ENCODE assay signal across 8 cellular contexts in the genomic region with DNA sequence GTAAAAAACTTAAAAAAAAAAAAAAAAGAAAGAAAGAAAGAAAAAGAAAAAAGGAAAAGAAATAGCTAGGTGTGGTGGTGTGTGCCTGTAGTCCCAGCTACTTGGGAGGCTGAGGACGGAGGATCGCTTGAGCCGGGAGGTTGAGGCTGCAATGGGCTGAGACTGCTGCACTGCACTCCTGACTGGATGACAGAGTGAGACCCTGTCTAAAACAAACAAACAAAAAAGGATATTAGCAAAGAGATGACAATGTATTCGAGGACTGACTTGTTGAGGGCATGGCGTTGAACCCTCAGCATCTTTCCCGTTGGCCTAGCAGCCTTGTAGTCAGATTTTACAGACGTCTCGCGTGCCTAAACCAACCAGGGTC. TPM values are rescaled to one million over a fixed set of nuclear protein-coding genes. Genes with fewer than 3 reads are reported as not detected.
DNase-seq lines count a peak whose midpoint lies in the region; ATAC-seq and TF ChIP-seq lines count a peak whose summit lies in the region.

No MANE protein-coding gene starts in this region.

- TF ChIP-seq CTCF in HCT116 (IDR thresholded peaks at IDR 0.05 in 2 of 3, conservative IDR thresholded peaks at IDR 0.05 in 1 of 3; ENCODE audit: borderline replicate concordance in 1 of 3, insufficient read depth in 1 of 3, low read depth in 2 of 3, low read length in 2 of 3) (no peak), smooth muscle cell (IDR thresholded peaks at IDR 0.05; ENCODE audit: borderline replicate concordance, insufficient read depth, poor library complexity, severe bottlenecking) (no peak)

- TSS peak; percentile 67 for BruUV-seq in HCT116 (replicated peaks; lab: Mats Ljungman, UMichigan)

- peak overlapping the region; percentile 78 for H3K4me3 Mint-ChIP-seq in activated CD8-positive, alpha-beta T cell treated with anti-CD3 and anti-CD28 coated beads, Interleukin-2, amount 10 ng/mL, durations not matched to agents 7 days and 5 days

- TF ChIP-seq RAD21 in HCT116 (IDR thresholded peaks at IDR 0.05; ENCODE audit: low read depth), result no peak

- H4K20me1 ChIP-seq in HCT116 (ENCODE audit: insufficient read depth) (no peaks in the 10 kb centered on the region), smooth muscle cell (ENCODE audit: low read depth) (no peaks in the 10 kb centered on the region)

- RAD21 ChIA-PET in HCT116 (lab: Charles Lee; ENCODE audit: low non-redundant PET in 1 of 2, low total read pairs in 2 of 2, uncharacterized antibody in 2 of 2, unreplicated experiment in 2 of 2), result no interaction called here

- ATAC-seq in HCT116, result no peak
- ATAC-seq in activated CD8-positive, alpha-beta T cell treated with anti-CD3 and anti-CD28 coated beads, Interleukin-2, amount 10 ng/mL, durations not matched to agents 7 days and 5 days, result no peak
- no peak for ATAC-seq in GM19395 (IDR thresholded peaks at IDR 0.05; ENCODE audit: unreplicated experiment)
- no peak for ATAC-seq in HG03025 (IDR thresholded peaks at IDR 0.05; ENCODE audit: low FRiP score, unreplicated experiment)

- H3K4me3 ChIP-seq in HCT116 (replicated peaks in 1 of 2; ENCODE audit: low read depth in 1 of 2, low read length in 2 of 2) (peak overlapping the region; percentile 72 to 79), iPS DF 6.9 (ENCODE audit: low read length) (peak overlapping the region; percentile 46; the same call in 1 of the 2 replicates), smooth muscle cell (peak overlapping the region; percentile 69)

- H3K9ac ChIP-seq in HCT116 (ENCODE audit: low read length) (peak overlapping the region; percentile 84), smooth muscle cell (ENCODE audit: low read depth) (peak overlapping the region; percentile 44)

- peaks cover 23% of the 10 kb centered on the region for H3K4me1 Mint-ChIP-seq in activated CD8-positive, alpha-beta T cell treated with anti-CD3 and anti-CD28 coated beads, Interleukin-2, amount 10 ng/mL, durations not matched to agents 7 days and 5 days (ENCODE audit: low read depth)

- H3K27me3 ChIP-seq in HCT116 (ENCODE audit: insufficient read depth, low read length), result no peaks in the 10 kb centered on the region
- H3K27me3 ChIP-seq in iPS DF 6.9 (ENCODE audit: control insufficient read depth, insufficient read depth, low read length), result no peaks in the 10 kb centered on the region
- H3K27me3 ChIP-seq in smooth muscle cell (ENCODE audit: low read depth), result no peaks in the 10 kb centered on the region

- H3K36me3 Mint-ChIP-seq in activated CD8-positive, alpha-beta T cell treated with anti-CD3 and anti-CD28 coated beads, Interleukin-2, amount 10 ng/mL, durations not matched to agents 7 days and 5 days (ENCODE audit: low read depth), result peaks cover 4% of the 10 kb centered on the region

- H3K79me2 ChIP-seq in HCT116 (ENCODE audit: insufficient read depth, low read length) (peaks cover 11% of the 10 kb centered on the region; the same call in 1 of the 2 replicates), smooth muscle cell (ENCODE audit: low read depth) (no peaks in the 10 kb centered on the region)

- H3K4me2 ChIP-seq in HCT116 (ENCODE audit: low read length) (peak overlapping the region; percentile 82), smooth muscle cell (peak overlapping the region; percentile 90)

- H3K27ac ChIP-seq in HCT116 (ENCODE audit: low read depth, low read length) (peak overlapping the region; percentile 79; the same call in 1 of the 2 replicates), iPS DF 6.9 (ENCODE audit: low read length) (no peak overlapping the region), smooth muscle cell (ENCODE audit: low read depth) (no peak overlapping the region)

- DNase-seq in HCT116 (ENCODE audit: low read depth, low spot score) (no peak), iPS DF 6.9 (ENCODE audit: low read depth, low spot score) (no peak), smooth muscle cell (lab: John Stamatoyannopoulos, UW; ENCODE audit: unreplicated experiment) (no peak), NCI-H524 (lab: John Stamatoyannopoulos, UW) (no peak)
- DNase-seq in activated CD8-positive, alpha-beta T cell treated with anti-CD3 and anti-CD28 coated beads, Interleukin-2, amount 10 ng/mL, durations not matched to agents 7 days and 5 days, result no peak
- no peak for DNase-seq in stimulated activated CD4-positive, alpha-beta T cell treated with anti-CD3 and anti-CD28 coated beads, Interleukin-2, amount 100 ng/mL, for 24 hours

- H3K36me3 ChIP-seq in HCT116 (ENCODE audit: control insufficient read depth in 1 of 2, insufficient read depth in 2 of 2, low read length in 2 of 2), result no peaks in the 10 kb centered on the region
- H3K36me3 ChIP-seq in iPS DF 6.9 (ENCODE audit: control insufficient read depth, insufficient read depth, low read length), result no peaks in the 10 kb centered on the region
- H3K36me3 ChIP-seq in smooth muscle cell (ENCODE audit: low read depth), result no peaks in the 10 kb centered on the region

- H3K9me2 ChIP-seq in HCT116 (ENCODE audit: insufficient read depth), result no peaks in the 10 kb centered on the region

- peaks cover 7 to 18% of the 10 kb centered on the region in 2 experiments for H3K4me1 ChIP-seq in HCT116 (ENCODE audit: control insufficient read depth in 1 of 2, insufficient read depth in 2 of 2, low read length in 2 of 2)
- H3K4me1 ChIP-seq in iPS DF 6.9 (ENCODE audit: control insufficient read depth, insufficient read depth, low read length), result no peaks in the 10 kb centered on the region
- H3K4me1 ChIP-seq in smooth muscle cell (ENCODE audit: low read depth), result peaks cover 3% of the 10 kb centered on the region

- H3F3A ChIP-seq in smooth muscle cell (ENCODE audit: low read depth), result no peaks in the 10 kb centered on the region

- H3K27ac Mint-ChIP-seq in activated CD8-positive, alpha-beta T cell treated with anti-CD3 and anti-CD28 coated beads, Interleukin-2, amount 10 ng/mL, durations not matched to agents 7 days and 5 days, result peak overlapping the region; percentile 68

- CTCF ChIA-PET in HCT116 (lab: Charles Lee), result interaction anchor here (0.6 kb wide), 1 partner anchor 270 kb away, joined by 3 read pairs; no protein-coding TSS in a partner anchor
- CTCF ChIA-PET in activated CD8-positive, alpha-beta T cell treated with anti-CD3 and anti-CD28 coated beads, Interleukin-2, amount 10 ng/mL, durations not matched to agents 7 days and 5 days (lab: Charles Lee), result interaction anchor here (1.0 kb wide), 1 partner anchor 265 kb away, joined by 3 read pairs; no protein-coding TSS in a partner anchor

- no peaks in the 10 kb centered on the region for H3K27me3 Mint-ChIP-seq in activated CD8-positive, alpha-beta T cell treated with anti-CD3 and anti-CD28 coated beads, Interleukin-2, amount 10 ng/mL, durations not matched to agents 7 days and 5 days (ENCODE audit: low read depth)

- intact Hi-C loops in HCT116 (cut with micrococcal nuclease), result loop anchor here (10.0 kb wide), 1 partner anchor 59 kb away; no protein-coding TSS in a partner anchor

- H3K9me3 ChIP-seq in HCT116 (ENCODE audit: control insufficient read depth in 1 of 2, insufficient read depth in 1 of 2, low read depth in 1 of 2, low read length in 2 of 2), result no peaks in the 10 kb centered on the region
- no peaks in the 10 kb centered on the region for H3K9me3 ChIP-seq in iPS DF 6.9 (ENCODE audit: control insufficient read depth, insufficient read depth, low read length)
- H3K9me3 ChIP-seq in smooth muscle cell (replicated peaks; ENCODE audit: low read depth), result no peaks in the 10 kb centered on the region

- TF ChIP-seq POLR2A in HCT116 (IDR thresholded peaks at IDR 0.05; ENCODE audit: borderline replicate concordance, extremely low read depth, insufficient read depth, insufficient read length), result no peak

- no peaks in the 10 kb centered on the region for H3K9me3 Mint-ChIP-seq in activated CD8-positive, alpha-beta T cell treated with anti-CD3 and anti-CD28 coated beads, Interleukin-2, amount 10 ng/mL, durations not matched to agents 7 days and 5 days (ENCODE audit: insufficient read depth)

- WGBS in iPS DF 6.9 (ENCODE audit: insufficient coverage, insufficient read length), result no CpG with 5 or more reads among the region's 9 CpGs
- 64% methylated on average over 9 of the region's 9 CpGs for WGBS in smooth muscle cell (ENCODE audit: low lambda C conversion rate)

- POLR2A ChIA-PET in HCT116 (lab: Charles Lee), result interaction anchor here (1.0 kb wide), 1 partner anchor 9 kb away, joined by 3 read pairs; no protein-coding TSS in a partner anchor
- POLR2A ChIA-PET in activated CD8-positive, alpha-beta T cell treated with anti-CD3 and anti-CD28 coated beads, Interleukin-2, amount 10 ng/mL, durations not matched to agents 7 days and 5 days (lab: Charles Lee), result interaction anchor here (0.6 to 3.8 kb wide), 5 partner anchors 13 to 377 kb away, joined by 3 to 18 read pairs (median 3); a partner anchor contains a TSS

- H2AFZ ChIP-seq in HCT116 (ENCODE audit: low read depth, low read length, poor library complexity, severe bottlenecking) (peak overlapping the region; percentile 81), smooth muscle cell (ENCODE audit: low read depth) (peak overlapping the region; percentile 82)

TF ChIP-seq in HCT116, 20 proteins besides CTCF, POLR2A, EP300 and RAD21 (continues in another document):
- TF ChIP-seq EZH2phosphoT487 (IDR thresholded peaks at IDR 0.05; ENCODE audit: borderline replicate concordance) (no peak), EZH2 (IDR thresholded peaks at IDR 0.05) (no peak), SIN3A (IDR thresholded peaks at IDR 0.05; ENCODE audit: low read depth) (no peak), YY1 (IDR thresholded peaks at IDR 0.05; ENCODE audit: extremely low read depth, insufficient replicate concordance, low read depth, low read length) (no peak)

RNA-seq across cellular contexts. Expression of a gene that starts 0.6 kb away (rescaled TPM):
- total RNA-seq in HCT116 (2021; ENCODE audit: unreplicated experiment) (44.7 TPM), smooth muscle cell (16.5 and 21.5 TPM in 2 replicates)
- polyA plus RNA-seq in HCT116 (2012), result 22.1 and 30.2 TPM in 2 replicates
- 10 to 100 TPM; 39.5 to 46.2 TPM for total RNA-seq in activated CD8-positive, alpha-beta T cell treated with anti-CD3 and anti-CD28 coated beads, Interleukin-2, amount 10 ng/mL, durations not matched to agents 7 days and 5 days
- polyA plus RNA-seq in smooth muscle cell, result 46.5 and 52.3 TPM in 2 replicates
